In the genomic region with DNA sequence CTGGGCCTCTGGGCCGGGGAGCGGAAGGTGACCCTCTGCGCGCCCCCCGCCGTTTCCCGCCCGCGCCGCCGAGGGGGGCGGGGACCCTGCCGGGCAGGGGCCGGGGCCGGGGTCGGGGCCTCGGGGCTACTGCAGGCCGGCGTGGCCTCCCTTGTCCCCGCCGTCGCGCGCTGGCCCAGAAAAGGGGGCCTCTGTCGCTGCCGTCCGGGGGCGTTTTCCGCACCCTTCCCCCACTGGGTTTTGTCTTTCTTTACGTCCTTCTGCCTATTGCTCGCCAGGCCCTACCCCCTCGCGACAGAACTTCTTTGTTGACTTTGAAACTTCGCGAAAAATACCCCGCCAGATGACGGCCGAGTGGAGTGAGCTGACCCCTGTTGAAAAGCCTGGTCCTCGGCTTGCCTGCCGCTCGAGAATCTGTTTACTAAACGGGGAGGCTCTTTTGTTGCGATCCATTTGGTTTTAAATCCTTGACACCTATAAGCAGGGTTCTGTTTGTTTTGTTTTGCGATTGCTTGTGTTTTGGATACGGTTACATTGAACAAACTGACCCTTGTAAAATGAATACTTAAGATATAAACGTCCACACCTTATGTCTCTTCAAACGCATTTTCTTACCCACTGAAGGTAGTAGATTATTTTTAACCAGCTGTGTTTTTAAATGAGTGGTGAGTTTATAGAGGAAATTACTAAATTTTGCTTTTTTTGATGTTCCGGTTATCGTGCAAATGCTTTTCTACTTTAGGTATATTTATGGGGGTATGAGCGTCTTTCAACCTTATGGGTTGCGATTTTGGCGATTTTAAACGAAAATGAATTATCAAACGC, we compare ENCODE assay signal across 1 cellular context.
TF ChIP-seq lines count a peak whose summit lies in the region.

No MANE protein-coding gene starts in this region.

TF ChIP-seq in K562, 482 proteins besides CTCF, POLR2A, EP300 and RAD21 (continued from another document and continues in another):
- TF ChIP-seq, protein P1, sequence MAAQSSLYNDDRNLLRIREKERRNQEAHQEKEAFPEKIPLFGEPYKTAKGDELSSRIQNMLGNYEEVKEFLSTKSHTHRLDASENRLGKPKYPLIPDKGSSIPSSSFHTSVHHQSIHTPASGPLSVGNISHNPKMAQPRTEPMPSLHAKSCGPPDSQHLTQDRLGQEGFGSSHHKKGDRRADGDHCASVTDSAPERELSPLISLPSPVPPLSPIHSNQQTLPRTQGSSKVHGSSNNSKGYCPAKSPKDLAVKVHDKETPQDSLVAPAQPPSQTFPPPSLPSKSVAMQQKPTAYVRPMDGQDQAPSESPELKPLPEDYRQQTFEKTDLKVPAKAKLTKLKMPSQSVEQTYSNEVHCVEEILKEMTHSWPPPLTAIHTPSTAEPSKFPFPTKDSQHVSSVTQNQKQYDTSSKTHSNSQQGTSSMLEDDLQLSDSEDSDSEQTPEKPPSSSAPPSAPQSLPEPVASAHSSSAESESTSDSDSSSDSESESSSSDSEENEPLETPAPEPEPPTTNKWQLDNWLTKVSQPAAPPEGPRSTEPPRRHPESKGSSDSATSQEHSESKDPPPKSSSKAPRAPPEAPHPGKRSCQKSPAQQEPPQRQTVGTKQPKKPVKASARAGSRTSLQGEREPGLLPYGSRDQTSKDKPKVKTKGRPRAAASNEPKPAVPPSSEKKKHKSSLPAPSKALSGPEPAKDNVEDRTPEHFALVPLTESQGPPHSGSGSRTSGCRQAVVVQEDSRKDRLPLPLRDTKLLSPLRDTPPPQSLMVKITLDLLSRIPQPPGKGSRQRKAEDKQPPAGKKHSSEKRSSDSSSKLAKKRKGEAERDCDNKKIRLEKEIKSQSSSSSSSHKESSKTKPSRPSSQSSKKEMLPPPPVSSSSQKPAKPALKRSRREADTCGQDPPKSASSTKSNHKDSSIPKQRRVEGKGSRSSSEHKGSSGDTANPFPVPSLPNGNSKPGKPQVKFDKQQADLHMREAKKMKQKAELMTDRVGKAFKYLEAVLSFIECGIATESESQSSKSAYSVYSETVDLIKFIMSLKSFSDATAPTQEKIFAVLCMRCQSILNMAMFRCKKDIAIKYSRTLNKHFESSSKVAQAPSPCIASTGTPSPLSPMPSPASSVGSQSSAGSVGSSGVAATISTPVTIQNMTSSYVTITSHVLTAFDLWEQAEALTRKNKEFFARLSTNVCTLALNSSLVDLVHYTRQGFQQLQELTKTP (IDR thresholded peaks at IDR 0.05; ENCODE audit: low read depth in 1 of 2, partially characterized antibody in 2 of 2), result peak; percentile 51 to 62
- peak; percentile 24 to 64; a peak in 2 of 4 replicates for TF ChIP-seq UBTF (IDR thresholded peaks at IDR 0.05; ENCODE audit: borderline replicate concordance in 1 of 2, low read depth in 2 of 2, low read length in 2 of 2)
- no peak for TF ChIP-seq FOXP1 (CRISPR knock-in tag; IDR thresholded peaks at IDR 0.05)
- no peak for TF ChIP-seq ZNF780A (CRISPR knock-in tag; IDR thresholded peaks at IDR 0.05)
- peak; percentile 35; the same call in 1 of the 2 replicates for TF ChIP-seq BCOR (IDR thresholded peaks at IDR 0.05)
- no peak for TF ChIP-seq NFATC3 (IDR thresholded peaks at IDR 0.05)
- TF ChIP-seq, protein P2, sequence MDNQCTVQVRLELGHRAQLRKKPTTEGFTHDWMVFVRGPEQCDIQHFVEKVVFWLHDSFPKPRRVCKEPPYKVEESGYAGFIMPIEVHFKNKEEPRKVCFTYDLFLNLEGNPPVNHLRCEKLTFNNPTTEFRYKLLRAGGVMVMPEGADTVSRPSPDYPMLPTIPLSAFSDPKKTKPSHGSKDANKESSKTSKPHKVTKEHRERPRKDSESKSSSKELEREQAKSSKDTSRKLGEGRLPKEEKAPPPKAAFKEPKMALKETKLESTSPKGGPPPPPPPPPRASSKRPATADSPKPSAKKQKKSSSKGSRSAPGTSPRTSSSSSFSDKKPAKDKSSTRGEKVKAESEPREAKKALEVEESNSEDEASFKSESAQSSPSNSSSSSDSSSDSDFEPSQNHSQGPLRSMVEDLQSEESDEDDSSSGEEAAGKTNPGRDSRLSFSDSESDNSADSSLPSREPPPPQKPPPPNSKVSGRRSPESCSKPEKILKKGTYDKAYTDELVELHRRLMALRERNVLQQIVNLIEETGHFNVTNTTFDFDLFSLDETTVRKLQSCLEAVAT (IDR thresholded peaks at IDR 0.05), result peak; percentile 54 to 84
- TF ChIP-seq, protein P3, sequence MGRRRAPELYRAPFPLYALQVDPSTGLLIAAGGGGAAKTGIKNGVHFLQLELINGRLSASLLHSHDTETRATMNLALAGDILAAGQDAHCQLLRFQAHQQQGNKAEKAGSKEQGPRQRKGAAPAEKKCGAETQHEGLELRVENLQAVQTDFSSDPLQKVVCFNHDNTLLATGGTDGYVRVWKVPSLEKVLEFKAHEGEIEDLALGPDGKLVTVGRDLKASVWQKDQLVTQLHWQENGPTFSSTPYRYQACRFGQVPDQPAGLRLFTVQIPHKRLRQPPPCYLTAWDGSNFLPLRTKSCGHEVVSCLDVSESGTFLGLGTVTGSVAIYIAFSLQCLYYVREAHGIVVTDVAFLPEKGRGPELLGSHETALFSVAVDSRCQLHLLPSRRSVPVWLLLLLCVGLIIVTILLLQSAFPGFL (CRISPR knock-in tag; IDR thresholded peaks at IDR 0.05), result 0 out of 2 replicates have a peak, but pooled peaks have one; percentile 68
- no peak; the same call in 1 of the 2 replicates for TF ChIP-seq ATF7 (IDR thresholded peaks at IDR 0.05)
- TF ChIP-seq KDM1A (IDR thresholded peaks at IDR 0.05), result no peak
- peak; percentile 46; the same call in 1 of the 2 replicates for TF ChIP-seq LEF1 (IDR thresholded peaks at IDR 0.05)
- TF ChIP-seq MED1 (CRISPR knock-in tag; IDR thresholded peaks at IDR 0.05; ENCODE audit: borderline replicate concordance), result no peak
- no peak for TF ChIP-seq MXI1 (IDR thresholded peaks at IDR 0.05; ENCODE audit: low read depth, low read length)
- TF ChIP-seq HDAC1 (IDR thresholded peaks at IDR 0.05), result peak in 1 of 2 experiments; percentile 52; a peak in 2 of 4 replicates
- TF ChIP-seq POU5F1 (IDR thresholded peaks at IDR 0.05; ENCODE audit: borderline replicate concordance, low read depth, low read length, partially characterized antibody), result no peak
- TF ChIP-seq, protein P4, sequence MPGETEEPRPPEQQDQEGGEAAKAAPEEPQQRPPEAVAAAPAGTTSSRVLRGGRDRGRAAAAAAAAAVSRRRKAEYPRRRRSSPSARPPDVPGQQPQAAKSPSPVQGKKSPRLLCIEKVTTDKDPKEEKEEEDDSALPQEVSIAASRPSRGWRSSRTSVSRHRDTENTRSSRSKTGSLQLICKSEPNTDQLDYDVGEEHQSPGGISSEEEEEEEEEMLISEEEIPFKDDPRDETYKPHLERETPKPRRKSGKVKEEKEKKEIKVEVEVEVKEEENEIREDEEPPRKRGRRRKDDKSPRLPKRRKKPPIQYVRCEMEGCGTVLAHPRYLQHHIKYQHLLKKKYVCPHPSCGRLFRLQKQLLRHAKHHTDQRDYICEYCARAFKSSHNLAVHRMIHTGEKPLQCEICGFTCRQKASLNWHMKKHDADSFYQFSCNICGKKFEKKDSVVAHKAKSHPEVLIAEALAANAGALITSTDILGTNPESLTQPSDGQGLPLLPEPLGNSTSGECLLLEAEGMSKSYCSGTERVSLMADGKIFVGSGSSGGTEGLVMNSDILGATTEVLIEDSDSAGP (CRISPR knock-in tag; IDR thresholded peaks at IDR 0.05), result no peak
- peak; percentile 31; the same call in 1 of the 2 replicates for TF ChIP-seq POLR2AphosphoS5 (IDR thresholded peaks at IDR 0.05; ENCODE audit: control insufficient read depth, insufficient read depth, low read depth, low read length)
- no peak for TF ChIP-seq SMARCE1 (IDR thresholded peaks at IDR 0.05)
- TF ChIP-seq ZNF551 (CRISPR knock-in tag; IDR thresholded peaks at IDR 0.05), result no peak
- no peak for TF ChIP-seq CAMTA2 (CRISPR knock-in tag; conservative IDR thresholded peaks at IDR 0.05)
- no peak for TF ChIP-seq NRF1 (conservative IDR thresholded peaks at IDR 0.05 in 1 of 2, IDR thresholded peaks at IDR 0.05 in 1 of 2)
- TF ChIP-seq MAZ (CRISPR knock-in tag; conservative IDR thresholded peaks at IDR 0.05 in 1 of 2, IDR thresholded peaks at IDR 0.05 in 1 of 2), result no peak
- TF ChIP-seq HNRNPUL1 (IDR thresholded peaks at IDR 0.05; ENCODE audit: low read length), result no peak
- no peak for TF ChIP-seq SUPT5H (IDR thresholded peaks at IDR 0.05)
- TF ChIP-seq PYGO2 (tag; IDR thresholded peaks at IDR 0.05), result no peak
- TF ChIP-seq CSDE1 (IDR thresholded peaks at IDR 0.05), result no peak
- no peak for TF ChIP-seq ZZZ3 (IDR thresholded peaks at IDR 0.05)
- TF ChIP-seq ZBTB8A (IDR thresholded peaks at IDR 0.05; ENCODE audit: partially characterized antibody), result no peak
- peak; percentile 45; the same call in 1 of the 2 replicates for TF ChIP-seq SMARCA4 (IDR thresholded peaks at IDR 0.05)
- TF ChIP-seq GTF2E2 (tag; IDR thresholded peaks at IDR 0.05), result peak; percentile 30; the same call in 1 of the 2 replicates
- TF ChIP-seq ZNF589 (CRISPR knock-in tag; IDR thresholded peaks at IDR 0.05; ENCODE audit: low read depth), result no peak
- TF ChIP-seq, protein P5, sequence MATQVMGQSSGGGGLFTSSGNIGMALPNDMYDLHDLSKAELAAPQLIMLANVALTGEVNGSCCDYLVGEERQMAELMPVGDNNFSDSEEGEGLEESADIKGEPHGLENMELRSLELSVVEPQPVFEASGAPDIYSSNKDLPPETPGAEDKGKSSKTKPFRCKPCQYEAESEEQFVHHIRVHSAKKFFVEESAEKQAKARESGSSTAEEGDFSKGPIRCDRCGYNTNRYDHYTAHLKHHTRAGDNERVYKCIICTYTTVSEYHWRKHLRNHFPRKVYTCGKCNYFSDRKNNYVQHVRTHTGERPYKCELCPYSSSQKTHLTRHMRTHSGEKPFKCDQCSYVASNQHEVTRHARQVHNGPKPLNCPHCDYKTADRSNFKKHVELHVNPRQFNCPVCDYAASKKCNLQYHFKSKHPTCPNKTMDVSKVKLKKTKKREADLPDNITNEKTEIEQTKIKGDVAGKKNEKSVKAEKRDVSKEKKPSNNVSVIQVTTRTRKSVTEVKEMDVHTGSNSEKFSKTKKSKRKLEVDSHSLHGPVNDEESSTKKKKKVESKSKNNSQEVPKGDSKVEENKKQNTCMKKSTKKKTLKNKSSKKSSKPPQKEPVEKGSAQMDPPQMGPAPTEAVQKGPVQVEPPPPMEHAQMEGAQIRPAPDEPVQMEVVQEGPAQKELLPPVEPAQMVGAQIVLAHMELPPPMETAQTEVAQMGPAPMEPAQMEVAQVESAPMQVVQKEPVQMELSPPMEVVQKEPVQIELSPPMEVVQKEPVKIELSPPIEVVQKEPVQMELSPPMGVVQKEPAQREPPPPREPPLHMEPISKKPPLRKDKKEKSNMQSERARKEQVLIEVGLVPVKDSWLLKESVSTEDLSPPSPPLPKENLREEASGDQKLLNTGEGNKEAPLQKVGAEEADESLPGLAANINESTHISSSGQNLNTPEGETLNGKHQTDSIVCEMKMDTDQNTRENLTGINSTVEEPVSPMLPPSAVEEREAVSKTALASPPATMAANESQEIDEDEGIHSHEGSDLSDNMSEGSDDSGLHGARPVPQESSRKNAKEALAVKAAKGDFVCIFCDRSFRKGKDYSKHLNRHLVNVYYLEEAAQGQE (CRISPR knock-in tag; IDR thresholded peaks at IDR 0.05; ENCODE audit: low read depth), result no peak
- peak; percentile 18 for TF ChIP-seq NEUROD1 (IDR thresholded peaks at IDR 0.05; ENCODE audit: borderline replicate concordance, low read depth, low read length, partially characterized antibody)
- TF ChIP-seq CBFA2T2 (conservative IDR thresholded peaks at IDR 0.05), result no peak
- TF ChIP-seq NBN (IDR thresholded peaks at IDR 0.05; ENCODE audit: low read depth), result peak; percentile 23; the same call in 1 of the 2 replicates
- TF ChIP-seq, protein P6, sequence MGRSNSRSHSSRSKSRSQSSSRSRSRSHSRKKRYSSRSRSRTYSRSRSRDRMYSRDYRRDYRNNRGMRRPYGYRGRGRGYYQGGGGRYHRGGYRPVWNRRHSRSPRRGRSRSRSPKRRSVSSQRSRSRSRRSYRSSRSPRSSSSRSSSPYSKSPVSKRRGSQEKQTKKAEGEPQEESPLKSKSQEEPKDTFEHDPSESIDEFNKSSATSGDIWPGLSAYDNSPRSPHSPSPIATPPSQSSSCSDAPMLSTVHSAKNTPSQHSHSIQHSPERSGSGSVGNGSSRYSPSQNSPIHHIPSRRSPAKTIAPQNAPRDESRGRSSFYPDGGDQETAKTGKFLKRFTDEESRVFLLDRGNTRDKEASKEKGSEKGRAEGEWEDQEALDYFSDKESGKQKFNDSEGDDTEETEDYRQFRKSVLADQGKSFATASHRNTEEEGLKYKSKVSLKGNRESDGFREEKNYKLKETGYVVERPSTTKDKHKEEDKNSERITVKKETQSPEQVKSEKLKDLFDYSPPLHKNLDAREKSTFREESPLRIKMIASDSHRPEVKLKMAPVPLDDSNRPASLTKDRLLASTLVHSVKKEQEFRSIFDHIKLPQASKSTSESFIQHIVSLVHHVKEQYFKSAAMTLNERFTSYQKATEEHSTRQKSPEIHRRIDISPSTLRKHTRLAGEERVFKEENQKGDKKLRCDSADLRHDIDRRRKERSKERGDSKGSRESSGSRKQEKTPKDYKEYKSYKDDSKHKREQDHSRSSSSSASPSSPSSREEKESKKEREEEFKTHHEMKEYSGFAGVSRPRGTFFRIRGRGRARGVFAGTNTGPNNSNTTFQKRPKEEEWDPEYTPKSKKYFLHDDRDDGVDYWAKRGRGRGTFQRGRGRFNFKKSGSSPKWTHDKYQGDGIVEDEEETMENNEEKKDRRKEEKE (IDR thresholded peaks at IDR 0.05; ENCODE audit: borderline replicate concordance in 1 of 2, control insufficient read depth in 1 of 2, low read depth in 2 of 2, low read length in 1 of 2), result no peak
- no peak for TF ChIP-seq ATF1 (CRISPR knock-in tag; IDR thresholded peaks at IDR 0.05)
- no peak for TF ChIP-seq ATF1 (tag; IDR thresholded peaks at IDR 0.05)
